ENCODE assay signal across 17 cellular contexts in genomic region chr3:184158394-184158793, GRCh38. TPM values are rescaled to one million over a fixed set of nuclear protein-coding genes. Genes with fewer than 3 reads are reported as not detected.
A peak's percentile ranks its signal among the peaks of the same experiment; 100 is the strongest.
DNase-seq lines count a peak whose midpoint lies in the region; ATAC-seq and TF ChIP-seq lines count a peak whose summit lies in the region.
"Had no signal": no experiment of that assay in that cellular context is flagged by ENCODE, and none has a peak within 500 bp of the region (broad histone marks: within the 10 kb centered on the region; RNA-seq: fewer than 3 reads in every experiment).

No MANE protein-coding gene starts in this region.

- H3K27ac Mint-ChIP-seq in H9 (peak overlapping the region in 2 of 3 experiments; percentile 36 to 70; a peak in 2 of 7 replicates), T-helper 17 cell (no peak overlapping the region)
- H3K27ac Mint-ChIP-seq: activated CD8-positive, alpha-beta T cell treated with anti-CD3 and anti-CD28 coated beads, Interleukin-2, amount 10 ng/mL, durations not matched to agents 7 days and 5 days had no signal

- H3K79me1 ChIP-seq in H9 (ENCODE audit: insufficient read depth, low read depth, low read length, poor library complexity, severe bottlenecking): peaks cover 3% of the 10 kb centered on the region

- no peak overlapping the region for H4K8ac ChIP-seq in H9 (replicated peaks; ENCODE audit: insufficient read length, low read depth, low read length)

- no peak overlapping the region for H3K56ac ChIP-seq in H9 (ENCODE audit: insufficient read length, low read depth, low read length)

- H4K20me1 ChIP-seq in H9 (ENCODE audit: control insufficient read depth, insufficient read depth, insufficient read length): no peaks in the 10 kb centered on the region

- H2BK15ac ChIP-seq in H9 (ENCODE audit: low read depth, low read length): no peak overlapping the region

- H3K79me2 ChIP-seq in H9 (ENCODE audit: insufficient read depth, low read length): peaks cover 23% of the 10 kb centered on the region; the same call in 1 of the 2 replicates

- no peak overlapping the region for H3T11ph ChIP-seq in H9 (ENCODE audit: low read length)

- no peak for TF ChIP-seq EP300 in gastroesophageal sphincter (IDR thresholded peaks at IDR 0.05)

- DNase-seq in H9 (no peak), T-helper 17 cell (no peak), SW480 (ENCODE audit: low spot score) (no peak)
- DNase-seq: activated CD8-positive, alpha-beta T cell treated with anti-CD3 and anti-CD28 coated beads, Interleukin-2, amount 10 ng/mL, durations not matched to agents 7 days and 5 days; amniotic stem cell; dermis blood vessel endothelial cell; DMS79 treated with DMSO at 0.1 percent for 48 hours; lower lobe of right lung; NCI-H1417 treated with DMSO at 0.1 percent for 48 hours; SIG-M5; stimulated activated naive CD8-positive, alpha-beta T cell treated with anti-CD3 and anti-CD28 coated beads, Interleukin-15, Interleukin-2, amounts not matched to agents 100 U/mL and 50 U/mL, for 24 hours; uterus had no signal

- TF ChIP-seq CTCF in H9 (conservative IDR thresholded peaks at IDR 0.05) (no peak), gastroesophageal sphincter (IDR thresholded peaks at IDR 0.05) (no peak)

- no peak overlapping the region for H4K91ac ChIP-seq in H9 (ENCODE audit: insufficient read length, low read depth, low read length)

- no peak overlapping the region for H2AK5ac ChIP-seq in H9 (ENCODE audit: insufficient read length, low read length)

- H3K4me1 Mint-ChIP-seq in H9: peaks cover 11 to 21% of the 10 kb centered on the region in 2 experiments
- H3K4me1 Mint-ChIP-seq in T-helper 17 cell: peaks cover 27% of the 10 kb centered on the region

- H3K23ac ChIP-seq in H9 (ENCODE audit: insufficient read length, low read depth, low read length): no peak overlapping the region

- no peak overlapping the region for H3K18ac ChIP-seq in H9 (ENCODE audit: insufficient read length, low read depth, low read length)

- H2AFZ ChIP-seq in H9 (ENCODE audit: low read length): no peak overlapping the region

- WGBS in H9 (ENCODE audit: extremely low coverage, insufficient read length, low lambda C conversion rate): no CpG with 5 or more reads among the region's 4 CpGs
- WGBS in gastroesophageal sphincter (ENCODE audit: low coverage in 1 of 2), 2 donors: 63 to 70% methylated on average over 2 to 4 of the region's 4 CpGs

- H3K4me3 Mint-ChIP-seq in H9 (no peak overlapping the region), T-helper 17 cell (peak overlapping the region; percentile 21)
- H3K4me3 Mint-ChIP-seq: activated CD8-positive, alpha-beta T cell treated with anti-CD3 and anti-CD28 coated beads, Interleukin-2, amount 10 ng/mL, durations not matched to agents 7 days and 5 days had no signal

- no peak overlapping the region for H2BK5ac ChIP-seq in H9 (ENCODE audit: insufficient read length, low read length)

- H3K4me2 ChIP-seq in H9 (ENCODE audit: insufficient read depth, insufficient read length, low read length) (no peak overlapping the region), skeletal muscle satellite cell (ENCODE audit: low read length) (peak overlapping the region; percentile 96)

- H2BK120ac ChIP-seq in H9 (ENCODE audit: low read depth, low read length, poor library complexity, severe bottlenecking): no peak overlapping the region

- H3K27me3 Mint-ChIP-seq in H9 (ENCODE audit: low read depth) (no peaks in the 10 kb centered on the region), T-helper 17 cell (no peaks in the 10 kb centered on the region)

- no peaks in the 10 kb centered on the region; a peak in 1 of 5 replicates for H3K9me3 Mint-ChIP-seq in H9
- H3K9me3 Mint-ChIP-seq: neural crest cell had no signal

- no peak overlapping the region for H3K4ac ChIP-seq in H9 (ENCODE audit: low read depth, low read length)

- ATAC-seq in T-helper 17 cell (no peak), gastroesophageal sphincter (no peak), HG03460 (IDR thresholded peaks at IDR 0.05; ENCODE audit: unreplicated experiment) (no peak), HG02981 (IDR thresholded peaks at IDR 0.05; ENCODE audit: unreplicated experiment) (no peak)
- ATAC-seq: activated CD8-positive, alpha-beta T cell treated with anti-CD3 and anti-CD28 coated beads, Interleukin-2, amount 10 ng/mL, durations not matched to agents 7 days and 5 days; lower lobe of right lung; stimulated activated naive CD8-positive, alpha-beta T cell treated with anti-CD3 and anti-CD28 coated beads, Interleukin-15, Interleukin-2, amounts not matched to agents 100 U/mL and 50 U/mL, for 24 hours had no signal

- no peaks in the 10 kb centered on the region for H3K27me3 ChIP-seq in H9 (ENCODE audit: insufficient read depth, low read length)
- H3K27me3 ChIP-seq in gastroesophageal sphincter: no peaks in the 10 kb centered on the region
- no peaks in the 10 kb centered on the region for H3K27me3 ChIP-seq in skeletal muscle satellite cell (ENCODE audit: control insufficient read depth, insufficient read depth, low read length)
- H3K27me3 ChIP-seq: uterus had no signal

- peaks cover 0 to 4% of the 10 kb centered on the region in 2 donors for H3K36me3 ChIP-seq in gastroesophageal sphincter
- peaks cover 20% of the 10 kb centered on the region for H3K36me3 ChIP-seq in skeletal muscle satellite cell (ENCODE audit: insufficient read depth, low read length)
- H3K36me3 ChIP-seq: uterus had no signal

- no peak overlapping the region for H3K14ac ChIP-seq in H9 (ENCODE audit: insufficient read depth, low read length)

- H3K4me1 ChIP-seq in H9 (ENCODE audit: insufficient read depth, low read length): no peaks in the 10 kb centered on the region; the same call in 1 of the 2 replicates
- H3K4me1 ChIP-seq in gastroesophageal sphincter: peaks cover 3 to 87% (median 45%) of the 10 kb centered on the region in 3 donors
- peaks cover 43% of the 10 kb centered on the region for H3K4me1 ChIP-seq in skeletal muscle satellite cell (ENCODE audit: control insufficient read depth, insufficient read depth, low read length)

- no peak overlapping the region for H4K5ac ChIP-seq in H9 (ENCODE audit: insufficient read length, low read depth, low read length)

- TF ChIP-seq POLR2A in gastroesophageal sphincter (IDR thresholded peaks at IDR 0.05): no peak

- H3K9ac ChIP-seq in H9 (ENCODE audit: extremely low read depth, insufficient read length, low read length): no peak overlapping the region
- peak overlapping the region; percentile 91 for H3K9ac ChIP-seq in skeletal muscle satellite cell (ENCODE audit: low read depth, low read length)

- H2BK20ac ChIP-seq in H9 (ENCODE audit: low read depth, low read length, poor library complexity, severe bottlenecking): no peak overlapping the region

- H3K36me3 Mint-ChIP-seq in H9 (ENCODE audit: insufficient read depth in 1 of 3, low read depth in 3 of 3) (peaks cover 5 to 21% (median 13%) of the 10 kb centered on the region in 3 experiments; a peak in 6 of 7 replicates), T-helper 17 cell (ENCODE audit: low read depth) (peaks cover 5% of the 10 kb centered on the region)

- H2BK12ac ChIP-seq in H9 (ENCODE audit: insufficient read length, low read depth, low read length): no peak overlapping the region

- H3K23me2 ChIP-seq in H9 (ENCODE audit: insufficient read length, low read depth, low read length, poor library complexity, severe bottlenecking): peaks cover 6% of the 10 kb centered on the region

- no peaks in the 10 kb centered on the region for H3K9me3 ChIP-seq in H9 (ENCODE audit: control insufficient read depth, low read depth, low read length)
- no peaks in the 10 kb centered on the region for H3K9me3 ChIP-seq in T-helper 17 cell (ENCODE audit: control insufficient read depth, low read length, poor library complexity, severe bottlenecking)
- H3K9me3 ChIP-seq in gastroesophageal sphincter: no peaks in the 10 kb centered on the region
- H3K9me3 ChIP-seq in skeletal muscle satellite cell (replicated peaks; ENCODE audit: low read length): no peaks in the 10 kb centered on the region
- H3K9me3 ChIP-seq: lower lobe of right lung, uterus had no signal

- H3K27ac ChIP-seq in H9 (ENCODE audit: insufficient read length, low read depth, low read length) (no peak overlapping the region), gastroesophageal sphincter (peak overlapping the region; percentile 35 to 95 (median 83))
- H3K27ac ChIP-seq: lower lobe of right lung had no signal

- no peak overlapping the region for H3K4me3 ChIP-seq in gastroesophageal sphincter
- H3K4me3 ChIP-seq in skeletal muscle satellite cell (ENCODE audit: low read length): peak overlapping the region; percentile 96

RNA-seq across cellular contexts. Expression of gene DVL3, which starts 3.2 kb away (rescaled TPM):
- 64.7 and 69.7 TPM in 2 replicates for total RNA-seq in H9 (2021)
- total RNA-seq in T-helper 17 cell: 10 to 100 TPM; 31.5 to 42.9 TPM
- total RNA-seq in gastroesophageal sphincter: 100 to 1,000 TPM in 1 of 4 donors, 10 to 100 TPM in 3; 56.8 to 117 (median 66.4) TPM
- 25.9 and 28.6 TPM in 2 replicates for total RNA-seq in skeletal muscle satellite cell (2012; rRNA removed)

RNA-seq across cellular contexts. Expression of gene AP2M1, which starts 16.3 kb away (rescaled TPM):
- 443 and 459 TPM in 2 replicates for total RNA-seq in H9 (2021)
- total RNA-seq in T-helper 17 cell: 100 to 1,000 TPM; 120 to 164 TPM
- 100 to 1,000 TPM; 234 to 322 (median 288) TPM for total RNA-seq in gastroesophageal sphincter
- total RNA-seq in skeletal muscle satellite cell (2012; rRNA removed): 395 and 485 TPM in 2 replicates

RNA-seq across cellular contexts. Expression of gene EIF2B5, which starts 23.2 kb away (rescaled TPM):
- total RNA-seq in H9 (2021) (38.4 and 42.0 TPM in 2 replicates), T-helper 17 cell (10 to 100 TPM; 49.5 to 53.8 TPM), gastroesophageal sphincter (10 to 100 TPM; 36.2 to 49.2 (median 44.3) TPM)
- total RNA-seq in skeletal muscle satellite cell (2012; rRNA removed): 21.0 and 23.4 TPM in 2 replicates

RNA-seq across cellular contexts. Expression of gene ABCF3, which starts 27.6 kb away (rescaled TPM):
- total RNA-seq in H9 (2021) (56.1 and 58.4 TPM in 2 replicates), T-helper 17 cell (100 to 1,000 TPM; 118 to 120 TPM), gastroesophageal sphincter (10 to 100 TPM; 31.8 to 54.9 (median 39.5) TPM)
- 32.7 and 37.8 TPM in 2 replicates for total RNA-seq in skeletal muscle satellite cell (2012; rRNA removed)
